In genomic region chr7:44310221-44310848, GRCh38 we compare ENCODE assay signal across 1 cellular context.
TF ChIP-seq lines count a peak whose summit lies in the region.

No MANE protein-coding gene starts in this region.

TF ChIP-seq in H1, 55 proteins besides CTCF, POLR2A, EP300 and RAD21:
- no peak for TF ChIP-seq TBP (IDR thresholded peaks at IDR 0.05; ENCODE audit: low read depth, low read length)
- TF ChIP-seq JUND (IDR thresholded peaks at IDR 0.05; ENCODE audit: low read length), result no peak
- TF ChIP-seq SP4 (IDR thresholded peaks at IDR 0.05; ENCODE audit: low read length), result no peak
- no peak for TF ChIP-seq POLR2AphosphoS5 (IDR thresholded peaks at IDR 0.05; ENCODE audit: low read depth, low read length)
- TF ChIP-seq CTBP2 (IDR thresholded peaks at IDR 0.05; ENCODE audit: borderline replicate concordance, insufficient read depth, insufficient read length, low read length), result no peak
- no peak for TF ChIP-seq BACH1 (IDR thresholded peaks at IDR 0.05; ENCODE audit: low read length)
- no peak for TF ChIP-seq TCF12 (IDR thresholded peaks at IDR 0.05; ENCODE audit: low read depth, low read length)
- no peak for TF ChIP-seq PHF8 (conservative IDR thresholded peaks at IDR 0.05; ENCODE audit: low read depth, low read length)
- TF ChIP-seq CHD1 (IDR thresholded peaks at IDR 0.05; ENCODE audit: low read depth, low read length), result no peak
- TF ChIP-seq BCL11A (IDR thresholded peaks at IDR 0.05; ENCODE audit: low read depth in 2 of 2, low read length in 2 of 2), result no peak
- TF ChIP-seq RNF2 (IDR thresholded peaks at IDR 0.05; ENCODE audit: borderline replicate concordance, low read depth, low read length, missing control alignments, poor library complexity, severe bottlenecking), result no peak
- TF ChIP-seq SAP30 (IDR thresholded peaks at IDR 0.05; ENCODE audit: insufficient read depth, insufficient replicate concordance, low read length), result no peak
- no peak for TF ChIP-seq ZNF274 (IDR thresholded peaks at IDR 0.05; ENCODE audit: borderline replicate concordance, extremely low read depth, low read length)
- no peak for TF ChIP-seq EZH2 (IDR thresholded peaks at IDR 0.05; ENCODE audit: low read depth, low read length, severe bottlenecking)
- TF ChIP-seq ASH2L (IDR thresholded peaks at IDR 0.05; ENCODE audit: low read length), result no peak
- no peak for TF ChIP-seq EGR1 (IDR thresholded peaks at IDR 0.05; ENCODE audit: borderline replicate concordance, low read depth, low read length)
- TF ChIP-seq NANOG (IDR thresholded peaks at IDR 0.05; ENCODE audit: insufficient read depth, low read depth, low read length, poor library complexity, severe bottlenecking), result no peak
- no peak for TF ChIP-seq KDM1A (IDR thresholded peaks at IDR 0.05; ENCODE audit: borderline replicate concordance, low read length)
- TF ChIP-seq, protein P1, sequence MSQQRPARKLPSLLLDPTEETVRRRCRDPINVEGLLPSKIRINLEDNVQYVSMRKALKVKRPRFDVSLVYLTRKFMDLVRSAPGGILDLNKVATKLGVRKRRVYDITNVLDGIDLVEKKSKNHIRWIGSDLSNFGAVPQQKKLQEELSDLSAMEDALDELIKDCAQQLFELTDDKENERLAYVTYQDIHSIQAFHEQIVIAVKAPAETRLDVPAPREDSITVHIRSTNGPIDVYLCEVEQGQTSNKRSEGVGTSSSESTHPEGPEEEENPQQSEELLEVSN (IDR thresholded peaks at IDR 0.05), result no peak
- no peak for TF ChIP-seq MAX (IDR thresholded peaks at IDR 0.05)
TF ChIP-seq in H1: peak in this region for 0.
